Comparison of ENCODE assay signal across 8 cellular contexts in genomic region chr9:178970-179383, GRCh38. TPM values are rescaled to one million over a fixed set of nuclear protein-coding genes. Genes with fewer than 3 reads are reported as not detected.
DNase-seq lines count a peak whose midpoint lies in the region; ATAC-seq and TF ChIP-seq lines count a peak whose summit lies in the region.
"Not testable (repeated sequence)": the region's sequence is repeated elsewhere in the genome, so short reads cannot be mapped to it uniquely, and the experiment has no call there.

Gene ZNG1A (minus strand): TSS chr9:179056. CDS start chr9:178969, 87 bp downstream.

- peak within 1 kb of the TSS; percentile 80 for H3K4me3 Mint-ChIP-seq in activated CD8-positive, alpha-beta T cell treated with anti-CD3 and anti-CD28 coated beads for 36 hours

- peak within 1 kb of the TSS; percentile 55 for H3K4me3 ChIP-seq in AG09309 (ENCODE audit: control insufficient read depth, low read depth, low read length)
- H3K4me3 ChIP-seq in OCI-LY3 (ENCODE audit: low read length) = peak within 1 kb of the TSS; percentile 68
- peak within 1 kb of the TSS in 9 of 10 donors; percentile 34 to 70 (median 54) for H3K4me3 ChIP-seq in heart right ventricle

- not testable (repeated sequence) for DNase-seq in AG09309 (ENCODE audit: low read depth)
- DNase-seq in HUDEP-2 (lab: John Stamatoyannopoulos, UW; ENCODE audit: unreplicated experiment in 76 of 76) (peak in 73 of 76 experiments; percentile 4 to 90 (median 76)), brain pericyte (ENCODE audit: low read depth, low spot score) (peak; percentile 0), heart right ventricle (peak; percentile 65 to 77), non-pigmented ciliary epithelial cell (ENCODE audit: low read depth) (peak; percentile 1)
- peak; percentile 83 for DNase-seq in activated CD8-positive, alpha-beta T cell treated with anti-CD3 and anti-CD28 coated beads for 36 hours
- DNase-seq in stimulated activated CD8-positive, alpha-beta memory T cell treated with anti-CD3 and anti-CD28 coated beads, Interleukin-15, amount 100 ng/mL, for 1 hour (ENCODE audit: low read depth) = peak; percentile 34

- not testable (repeated sequence) for H3K9ac ChIP-seq in OCI-LY3 (ENCODE audit: low read length)

- H2AFZ ChIP-seq in OCI-LY3 (ENCODE audit: low read depth, low read length) = not testable (repeated sequence)

- not testable (repeated sequence) for H4K20me1 ChIP-seq in OCI-LY3 (ENCODE audit: insufficient read depth, low read length)

- intact Hi-C loops in activated CD8-positive, alpha-beta T cell treated with anti-CD3 and anti-CD28 coated beads for 36 hours (cut with micrococcal nuclease); heart right ventricle (cut with DNase I): not testable (repeated sequence)

- H3K4me2 ChIP-seq in OCI-LY3 (ENCODE audit: low read length) = peak within 1 kb of the TSS; percentile 56

- H3K9me3 Mint-ChIP-seq in activated CD8-positive, alpha-beta T cell treated with anti-CD3 and anti-CD28 coated beads for 36 hours = not testable (repeated sequence)

- not testable (repeated sequence) for H3K4me1 ChIP-seq in OCI-LY3 (ENCODE audit: low read length); heart right ventricle

- not testable (repeated sequence) for H3K79me2 ChIP-seq in OCI-LY3 (ENCODE audit: low read length)

- not testable (repeated sequence) for H3K36me3 Mint-ChIP-seq in activated CD8-positive, alpha-beta T cell treated with anti-CD3 and anti-CD28 coated beads for 36 hours (ENCODE audit: low read depth)

- WGBS in heart right ventricle, 2 donors = 0 to 1% methylated on average over 10 to 17 of the region's 32 CpGs

- not testable (repeated sequence) for H3K4me1 Mint-ChIP-seq in activated CD8-positive, alpha-beta T cell treated with anti-CD3 and anti-CD28 coated beads for 36 hours (ENCODE audit: low read depth)

- H3K27me3 Mint-ChIP-seq in activated CD8-positive, alpha-beta T cell treated with anti-CD3 and anti-CD28 coated beads for 36 hours = not testable (repeated sequence)

- H3K9me3 ChIP-seq in OCI-LY3 (ENCODE audit: insufficient read depth, low read length); heart right ventricle: not testable (repeated sequence)

- H3K27ac ChIP-seq in OCI-LY3 (ENCODE audit: low read length) = not testable (repeated sequence)
- peak within 1 kb of the TSS in 7 of 10 donors; percentile 47 to 85 (median 70) for H3K27ac ChIP-seq in heart right ventricle

- CTCF ChIA-PET in activated CD8-positive, alpha-beta T cell treated with anti-CD3 and anti-CD28 coated beads for 36 hours (lab: Charles Lee) = not testable (repeated sequence)

- not testable (repeated sequence) for H3K27me3 ChIP-seq in OCI-LY3 (ENCODE audit: low read depth, low read length); heart right ventricle

- not testable (repeated sequence) for TF ChIP-seq CTCF in AG09309 (IDR thresholded peaks at IDR 0.05; ENCODE audit: control insufficient read depth, insufficient read depth, low read depth, low read length, missing control alignments); OCI-LY3 (IDR thresholded peaks at IDR 0.05; ENCODE audit: low read depth, low read length); activated CD8-positive, alpha-beta T cell treated with anti-CD3 and anti-CD28 coated beads for 36 hours (IDR thresholded peaks at IDR 0.05); heart right ventricle (IDR thresholded peaks at IDR 0.05)

- H3K27ac Mint-ChIP-seq in activated CD8-positive, alpha-beta T cell treated with anti-CD3 and anti-CD28 coated beads for 36 hours = peak within 1 kb of the TSS; percentile 87

- not testable (repeated sequence) for ATAC-seq in activated CD8-positive, alpha-beta T cell treated with anti-CD3 and anti-CD28 coated beads for 36 hours; heart right ventricle

- not testable (repeated sequence) for H3K36me3 ChIP-seq in OCI-LY3 (replicated peaks; ENCODE audit: low read depth, low read length)
- peaks cover 0 to 12% (median 0%) of the 10 kb centered on the region in 9 donors for H3K36me3 ChIP-seq in heart right ventricle

- POLR2A ChIA-PET in activated CD8-positive, alpha-beta T cell treated with anti-CD3 and anti-CD28 coated beads for 36 hours (lab: Charles Lee) = not testable (repeated sequence)

RNA-seq across cellular contexts. Expression of gene ZNG1A, which starts in this region (rescaled TPM):
- 10 to 100 TPM; 44.5 to 47.4 TPM for total RNA-seq in activated CD8-positive, alpha-beta T cell treated with anti-CD3 and anti-CD28 coated beads for 36 hours
- 10 to 100 TPM; 17.7 to 30.4 (median 19.9) TPM for total RNA-seq in heart right ventricle
- polyA plus RNA-seq in heart right ventricle = 10 to 100 TPM; 14.2 to 43.4 TPM
